ENCODE assay signal across 1 cellular context in genomic region chr3:188184649-188185048, GRCh38.
TF ChIP-seq lines count a peak whose summit lies in the region.

No MANE protein-coding gene starts in this region.

TF ChIP-seq in IMR-90, 13 proteins besides CTCF, POLR2A, EP300 and RAD21 (continued from another document):
- TF ChIP-seq ELK1 (IDR thresholded peaks at IDR 0.05; ENCODE audit: borderline replicate concordance, low read depth, low read length) = no peak
- TF ChIP-seq BHLHE40 (IDR thresholded peaks at IDR 0.05; ENCODE audit: low read depth, low read length) = no peak
- no peak for TF ChIP-seq CHD1 (IDR thresholded peaks at IDR 0.05; ENCODE audit: low read depth, low read length)
- no peak for TF ChIP-seq MAFK (IDR thresholded peaks at IDR 0.05; ENCODE audit: low read depth, low read length)
- no peak for TF ChIP-seq SMC3 (IDR thresholded peaks at IDR 0.05; ENCODE audit: low read depth, low read length)
- TF ChIP-seq MXI1 (IDR thresholded peaks at IDR 0.05; ENCODE audit: borderline replicate concordance, low read depth, low read length) = no peak
- no peak for TF ChIP-seq USF2 (IDR thresholded peaks at IDR 0.05; ENCODE audit: low read depth, low read length)
- TF ChIP-seq RCOR1 (IDR thresholded peaks at IDR 0.05; ENCODE audit: insufficient replicate concordance, low read length) = no peak
- TF ChIP-seq RFX5 (IDR thresholded peaks at IDR 0.05; ENCODE audit: low read depth, low read length) = no peak
- TF ChIP-seq NFE2L2 (IDR thresholded peaks at IDR 0.05; ENCODE audit: low read depth, low read length) = no peak
- TF ChIP-seq MAZ (IDR thresholded peaks at IDR 0.05; ENCODE audit: borderline replicate concordance, low read depth, low read length) = no peak
- no peak for TF ChIP-seq CEBPB (IDR thresholded peaks at IDR 0.05; ENCODE audit: low read depth, low read length)
